ENCODE assay signal across 26 cellular contexts in the genomic region with DNA sequence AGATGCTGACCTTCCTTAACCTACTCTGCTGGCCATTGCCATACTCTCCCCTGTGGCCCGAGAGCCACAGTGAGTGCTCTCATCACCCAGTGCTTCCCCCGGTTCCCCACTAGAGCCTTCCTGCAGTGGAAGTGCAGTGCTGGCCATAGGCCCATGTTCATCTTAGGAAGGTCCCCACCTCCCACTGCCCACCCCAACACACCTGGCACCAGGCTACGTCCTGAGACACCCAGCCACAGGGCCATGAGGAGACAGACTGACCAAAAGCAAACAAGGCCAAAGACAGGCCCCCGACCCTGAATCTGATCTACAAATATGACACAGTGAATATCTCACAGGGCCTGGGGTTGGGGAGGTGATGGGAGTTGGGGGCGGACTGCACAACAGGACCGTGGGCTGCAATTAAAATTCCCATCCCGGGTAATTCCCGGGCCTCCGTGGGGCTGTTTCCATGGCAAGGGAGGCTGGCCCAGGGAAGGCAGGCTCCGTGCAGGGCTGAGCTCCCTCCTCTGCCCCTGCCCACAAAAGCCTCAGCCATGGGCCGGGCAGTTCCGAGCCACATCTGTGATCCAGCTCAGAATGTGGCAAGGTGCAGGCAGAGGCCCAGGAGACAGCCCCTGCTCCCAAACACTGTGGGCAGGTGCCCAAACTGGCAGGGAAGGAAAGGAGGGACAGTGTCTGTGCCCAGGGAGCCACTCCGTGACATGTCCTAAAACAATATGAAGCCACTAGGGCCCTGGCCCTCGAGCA. TPM values are rescaled to one million over a fixed set of nuclear protein-coding genes. Genes with fewer than 3 reads are reported as not detected.
"Had no signal": no experiment of that assay in that cellular context is flagged by ENCODE, and none has a peak within 500 bp of the region (broad histone marks: within the 10 kb centered on the region; RNA-seq: fewer than 3 reads in every experiment).

No MANE protein-coding gene starts in this region.

- H3K27ac ChIP-seq: coronary artery, esophagus squamous epithelium, neural progenitor cell, ovary, right lobe of liver, suprapubic skin, vagina had no signal

- H3K4me3 ChIP-seq: coronary artery, esophagus squamous epithelium, neural progenitor cell, ovary, right lobe of liver, smooth muscle cell, suprapubic skin, vagina had no signal

- H3K9me3 ChIP-seq: esophagus squamous epithelium, ovary, right lobe of liver, suprapubic skin, vagina had no signal

- H3K36me3 ChIP-seq: esophagus squamous epithelium, neural progenitor cell, ovary, right lobe of liver, suprapubic skin, vagina had no signal

- DNase-seq: dermis blood vessel endothelial cell; effector memory CD8-positive, alpha-beta T cell; erythroblast; esophagus squamous epithelium; hypothalamus; immature natural killer cell; islet precursor cell; mesenchymal stem cell; midbrain; naive thymus-derived CD4-positive, alpha-beta T cell; nucleus accumbens; stimulated activated CD4-positive, alpha-beta T cell treated with anti-CD3 and anti-CD28 coated beads, Interleukin-12 subunit alpha, Interleukin-12 subunit beta, amount 100 ng/mL, for 4 hours; stimulated activated CD4-positive, alpha-beta T cell treated with anti-CD3 and anti-CD28 coated beads, Interleukin-1b, Interleukin-23, amount 100 ng/mL, for 48 hours; stimulated activated CD4-positive, alpha-beta T cell treated with anti-CD3 and anti-CD28 coated beads, Interleukin-4, amount 100 ng/mL, for 1 hour; stimulated activated CD8-positive, alpha-beta memory T cell treated with anti-CD3 and anti-CD28 coated beads, Interleukin-4, amount 100 ng/mL, for 48 hours; stimulated activated naive CD4-positive, alpha-beta T cell; stimulated activated naive CD8-positive, alpha-beta T cell treated with anti-CD3 and anti-CD28 coated beads, Interleukin-15, amount 100 ng/mL, for 72 hours; trophoblast cell had no signal

- ATAC-seq: effector memory CD8-positive, alpha-beta T cell; left lobe of liver; naive thymus-derived CD4-positive, alpha-beta T cell; stimulated activated naive CD8-positive, alpha-beta T cell treated with anti-CD3 and anti-CD28 coated beads, Interleukin-15, amount 100 ng/mL, for 72 hours had no signal

- H3K4me1 ChIP-seq: right lobe of liver had no signal

- H3K27me3 ChIP-seq: ovary, right lobe of liver, vagina had no signal

RNA-seq across cellular contexts. Expression of gene CHST1, which starts 5.1 kb away (rescaled TPM):
- total RNA-seq: naive thymus-derived CD4-positive, alpha-beta T cell had no signal
- polyA plus RNA-seq: naive thymus-derived CD4-positive, alpha-beta T cell had no signal
